1 cellular context compared by ENCODE assay signal in genomic region chr18:32019251-32019943, GRCh38.
A peak's percentile ranks its signal among the peaks of the same experiment; 100 is the strongest.
TF ChIP-seq lines count a peak whose summit lies in the region.

No MANE protein-coding gene starts in this region.

TF ChIP-seq in HepG2, 621 proteins besides CTCF, POLR2A, EP300 and RAD21 (continued from another document and continues in another):
- TF ChIP-seq NFATC3 (CRISPR knock-in tag; IDR thresholded peaks at IDR 0.05) (no peak), HES4 (CRISPR knock-in tag; IDR thresholded peaks at IDR 0.05; ENCODE audit: borderline replicate concordance) (no peak), ZMYM3 (CRISPR knock-in tag; IDR thresholded peaks at IDR 0.05) (no peak), ARID5B (CRISPR knock-in tag; IDR thresholded peaks at IDR 0.05) (peak; percentile 68), ZNF142 (CRISPR knock-in tag; IDR thresholded peaks at IDR 0.05) (no peak), TP53 (CRISPR knock-in tag; conservative IDR thresholded peaks at IDR 0.05) (0 out of 2 replicates have a peak, but pooled peaks have one; percentile 51), ASH2L (IDR thresholded peaks at IDR 0.05; ENCODE audit: insufficient read length, low read depth, low read length) (no peak), TSC22D2 (CRISPR knock-in tag; IDR thresholded peaks at IDR 0.05; ENCODE audit: borderline replicate concordance) (0 out of 2 replicates have a peak, but pooled peaks have one; percentile 21), SRSF9 (IDR thresholded peaks at IDR 0.05; ENCODE audit: borderline replicate concordance, insufficient read depth, low read depth, low read length, poor library complexity, severe bottlenecking) (no peak), ZNF33A (CRISPR knock-in tag; IDR thresholded peaks at IDR 0.05; ENCODE audit: borderline replicate concordance) (no peak), ZNF597 (CRISPR knock-in tag; IDR thresholded peaks at IDR 0.05) (no peak), ZNF577 (CRISPR knock-in tag; IDR thresholded peaks at IDR 0.05; ENCODE audit: borderline replicate concordance, low read depth) (no peak), TIGD3 (CRISPR knock-in tag; IDR thresholded peaks at IDR 0.05; ENCODE audit: borderline replicate concordance) (no peak), SRSF4 (IDR thresholded peaks at IDR 0.05; ENCODE audit: low read depth, low read length, poor library complexity, severe bottlenecking) (no peak), SP2 (CRISPR knock-in tag; IDR thresholded peaks at IDR 0.05) (no peak), ZNF124 (CRISPR knock-in tag; IDR thresholded peaks at IDR 0.05) (no peak), PHF21A (CRISPR knock-in tag; IDR thresholded peaks at IDR 0.05) (no peak), POGK (CRISPR knock-in tag; conservative IDR thresholded peaks at IDR 0.05) (0 out of 2 replicates have a peak, but pooled peaks have one; percentile 32), MIER3 (CRISPR knock-in tag; IDR thresholded peaks at IDR 0.05; ENCODE audit: borderline replicate concordance) (no peak), DNMT1 (CRISPR knock-in tag; IDR thresholded peaks at IDR 0.05) (no peak), HINFP (CRISPR knock-in tag; IDR thresholded peaks at IDR 0.05; ENCODE audit: low read depth) (no peak), ELF1 (CRISPR knock-in tag; IDR thresholded peaks at IDR 0.05) (no peak), BCLAF1 (IDR thresholded peaks at IDR 0.05) (no peak), FOXC1 (CRISPR knock-in tag; IDR thresholded peaks at IDR 0.05; ENCODE audit: borderline replicate concordance) (no peak), RBM39 (IDR thresholded peaks at IDR 0.05; ENCODE audit: low read depth, low read length, poor library complexity, severe bottlenecking) (no peak), ZHX2 (IDR thresholded peaks at IDR 0.05; ENCODE audit: low read depth) (peak; percentile 43; the same call in 1 of the 2 replicates), ZHX2 (CRISPR knock-in tag; IDR thresholded peaks at IDR 0.05; ENCODE audit: borderline replicate concordance) (no peak), ZNF556 (CRISPR knock-in tag; IDR thresholded peaks at IDR 0.05; ENCODE audit: borderline replicate concordance) (no peak), ZNF672 (CRISPR knock-in tag; IDR thresholded peaks at IDR 0.05) (no peak), ARID2 (CRISPR knock-in tag; IDR thresholded peaks at IDR 0.05; ENCODE audit: borderline replicate concordance) (no peak)
